Comparison of ENCODE assay signal across 1 cellular context in the genomic region with DNA sequence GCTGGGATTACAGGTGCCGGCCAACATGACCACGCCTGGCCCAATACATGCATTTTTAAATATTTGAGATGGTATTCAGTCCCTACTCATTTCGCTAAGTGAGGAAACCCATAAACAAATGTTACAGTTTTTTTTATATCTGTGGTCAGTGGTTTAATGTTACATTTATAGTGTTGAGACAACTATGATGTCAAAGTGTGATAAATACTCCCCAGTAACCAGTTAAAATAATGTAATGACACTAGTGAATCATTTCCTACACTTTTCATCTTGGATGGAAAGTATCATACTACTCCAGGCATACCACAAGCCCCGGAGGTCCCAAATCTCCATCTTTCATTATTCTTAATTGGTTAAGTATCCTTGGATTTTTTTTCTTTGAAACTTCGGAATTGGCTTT.
TF ChIP-seq lines count a peak whose summit lies in the region.

No MANE protein-coding gene starts in this region.

TF ChIP-seq in HEK293, 187 proteins besides CTCF, POLR2A, EP300 and RAD21 (continued from another document):
- TF ChIP-seq ZNF148 (tag by site-specific recombination; IDR thresholded peaks at IDR 0.05; ENCODE audit: borderline replicate concordance) (no peak), ZNF449 (tag by site-specific recombination; IDR thresholded peaks at IDR 0.05) (no peak), SALL2 (tag by site-specific recombination; IDR thresholded peaks at IDR 0.05; ENCODE audit: borderline replicate concordance) (no peak)
- TF ChIP-seq, protein P1, sequence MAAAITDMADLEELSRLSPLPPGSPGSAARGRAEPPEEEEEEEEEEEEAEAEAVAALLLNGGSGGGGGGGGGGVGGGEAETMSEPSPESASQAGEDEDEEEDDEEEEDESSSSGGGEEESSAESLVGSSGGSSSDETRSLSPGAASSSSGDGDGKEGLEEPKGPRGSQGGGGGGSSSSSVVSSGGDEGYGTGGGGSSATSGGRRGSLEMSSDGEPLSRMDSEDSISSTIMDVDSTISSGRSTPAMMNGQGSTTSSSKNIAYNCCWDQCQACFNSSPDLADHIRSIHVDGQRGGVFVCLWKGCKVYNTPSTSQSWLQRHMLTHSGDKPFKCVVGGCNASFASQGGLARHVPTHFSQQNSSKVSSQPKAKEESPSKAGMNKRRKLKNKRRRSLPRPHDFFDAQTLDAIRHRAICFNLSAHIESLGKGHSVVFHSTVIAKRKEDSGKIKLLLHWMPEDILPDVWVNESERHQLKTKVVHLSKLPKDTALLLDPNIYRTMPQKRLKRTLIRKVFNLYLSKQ (tag by site-specific recombination; IDR thresholded peaks at IDR 0.05; ENCODE audit: borderline replicate concordance) = no peak
